14 cellular contexts compared by ENCODE assay signal in the genomic region with DNA sequence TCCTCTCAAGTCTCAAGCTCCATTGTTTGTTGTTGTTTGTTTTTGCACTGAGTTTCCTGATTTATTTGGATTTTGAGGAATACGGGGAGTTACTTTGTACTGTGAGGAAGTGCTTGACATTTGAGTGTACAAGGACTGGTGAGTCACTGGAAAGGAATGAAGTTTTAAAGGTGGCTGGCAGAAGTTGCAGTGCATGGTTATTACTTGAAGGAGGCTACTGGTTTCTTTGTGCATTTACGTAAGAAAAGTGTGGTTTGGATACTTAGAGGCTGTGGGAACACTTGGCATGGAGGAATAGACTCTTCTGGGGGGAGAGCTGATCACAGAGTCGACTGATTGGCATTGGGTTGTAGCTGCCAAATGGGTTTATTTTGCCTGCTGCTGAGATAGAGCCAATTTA.
DNase-seq lines count a peak whose midpoint lies in the region; ATAC-seq, FAIRE-seq and TF ChIP-seq lines count a peak whose summit lies in the region.
"Had no signal": no experiment of that assay in that cellular context is flagged by ENCODE, and none has a peak within 500 bp of the region (broad histone marks: within the 10 kb centered on the region; RNA-seq: fewer than 3 reads in every experiment).

No MANE protein-coding gene starts in this region.

- no peak for TF ChIP-seq CTCF in A549 (IDR thresholded peaks at IDR 0.05)
- no peak for TF ChIP-seq CTCF in astrocyte (IDR thresholded peaks at IDR 0.05; ENCODE audit: insufficient read depth, low read depth, low read length)
- TF ChIP-seq CTCF in esophagus muscularis mucosa (IDR thresholded peaks at IDR 0.05): no peak

- H3K27ac ChIP-seq in A549 (no peak overlapping the region), astrocyte (ENCODE audit: low read depth, low read length) (no peak overlapping the region), small intestine (ENCODE audit: low read depth in 1 of 2, low read length in 1 of 2) (no peak overlapping the region), esophagus muscularis mucosa (replicated peaks in 1 of 4) (no peak overlapping the region)
- H3K27ac ChIP-seq: psoas muscle, vagina had no signal

- 2% methylated on average over 3 of the region's 3 CpGs for WGBS in A549 (ENCODE audit: missing lambda C conversion rate)
- 33 to 59% (median 50%) methylated on average over 3 of the region's 3 CpGs for WGBS in small intestine, 3 donors
- 63% methylated on average over 3 of the region's 3 CpGs for WGBS in esophagus muscularis mucosa

- CTCF ChIA-PET in A549 (lab: Yijun Ruan, JAX): no interaction called here

- peak overlapping the region; percentile 80 for H3K27ac Mint-ChIP-seq in astrocyte (ENCODE audit: unreplicated experiment)
- H3K27ac Mint-ChIP-seq: activated T-helper 2 cell treated with anti-CD3 and anti-CD28 coated beads, Interferon-gamma antibody, Interleukin-2, Interleukin-4, amounts not matched to agents 10 μg/mL and 5 μg/mL and 100 μg/mL, durations not matched to agents 14 hours and 24 hours and 36 hours; T-helper 1 cell treated with Interleukin-12 subunit alpha and Interleukin-12 subunit beta and Interleukin-4 antibody, amounts not matched to agents 30 μg/mL and 1 μg/mL, for 36 hours had no signal

- POLR2A ChIA-PET in A549 (lab: Yijun Ruan, JAX): no interaction called here

- in situ Hi-C loops in G401 (cut with HindIII; ENCODE audit: low sequenced_read_pairs): no loop called here

- no peak overlapping the region for H2AFZ ChIP-seq in astrocyte (ENCODE audit: low read depth, low read length)

- DNase-seq in A549 (ENCODE audit: low read depth in 1 of 2, low spot score in 1 of 2) (peak; percentile 6 to 54), HTR-8/SVneo (ENCODE audit: insufficient read length, low spot score) (peak; percentile 70), astrocyte (ENCODE audit: low read depth) (peak; percentile 78), kidney glomerular epithelial cell (lab: John Stamatoyannopoulos, UW) (peak; percentile 12), small intestine (no peak), G401 (ENCODE audit: low spot score) (no peak), esophagus muscularis mucosa (ENCODE audit: extremely low spot score) (no peak)
- DNase-seq: activated CD4-positive, alpha-beta T cell treated with anti-CD3 and anti-CD28 coated beads, Interleukin-2, amount 50 U/mL, for 1 hour; psoas muscle; stimulated activated CD4-positive, alpha-beta T cell treated with anti-CD3 and anti-CD28 coated beads, Interleukin-2, amount 100 ng/mL, for 24 hours had no signal

- peaks cover 4% of the 10 kb centered on the region for H3K9me3 Mint-ChIP-seq in astrocyte (ENCODE audit: unreplicated experiment)

- peak overlapping the region; percentile 57 for H3K4me2 ChIP-seq in A549
- peak overlapping the region; percentile 46 for H3K4me2 ChIP-seq in astrocyte (ENCODE audit: low read length)

- TF ChIP-seq EP300 in A549 (IDR thresholded peaks at IDR 0.05) (no peak), esophagus muscularis mucosa (IDR thresholded peaks at IDR 0.05) (no peak)

- ATAC-seq in A549: peak; percentile 56 to 83; a peak in 4 of 6 replicates
- ATAC-seq in HG03045 (IDR thresholded peaks at IDR 0.05; ENCODE audit: unreplicated experiment): no peak
- ATAC-seq: psoas muscle had no signal

- H3K9me3 ChIP-seq in A549: no peaks in the 10 kb centered on the region
- H3K9me3 ChIP-seq in astrocyte (ENCODE audit: insufficient read depth, low read depth, low read length): no peaks in the 10 kb centered on the region
- no peaks in the 10 kb centered on the region for H3K9me3 ChIP-seq in small intestine (ENCODE audit: control insufficient read depth, low read depth)
- peaks cover 0 to 19% (median 8%) of the 10 kb centered on the region in 4 donors for H3K9me3 ChIP-seq in esophagus muscularis mucosa
- H3K9me3 ChIP-seq: psoas muscle, vagina had no signal

- intact Hi-C loops in esophagus muscularis mucosa (cut with DNase I): no loop called here

- H3K4me1 ChIP-seq in A549: peaks cover 12% of the 10 kb centered on the region; the same call in 2 of the 3 replicates
- H3K4me1 ChIP-seq in astrocyte (ENCODE audit: insufficient read depth, low read length): no peaks in the 10 kb centered on the region
- no peaks in the 10 kb centered on the region for H3K4me1 ChIP-seq in small intestine (ENCODE audit: control insufficient read depth in 2 of 2, insufficient read depth in 1 of 2, low read depth in 1 of 2, low read length in 1 of 2)
- H3K4me1 ChIP-seq in esophagus muscularis mucosa: no peaks in the 10 kb centered on the region
- H3K4me1 ChIP-seq: psoas muscle, vagina had no signal

- FAIRE-seq in A549 (lab: Jason Lieb, UNC): no peak
- peak; percentile 44 for FAIRE-seq in HTR-8/SVneo (lab: Jason Lieb, UNC)
- no peak for FAIRE-seq in astrocyte (lab: Jason Lieb, UNC)
- FAIRE-seq in small intestine (lab: Jason Lieb, UNC): no peak

- no peak overlapping the region for H3K4me3 Mint-ChIP-seq in astrocyte (ENCODE audit: unreplicated experiment)
- H3K4me3 Mint-ChIP-seq: T-helper 1 cell treated with Interleukin-12 subunit alpha and Interleukin-12 subunit beta and Interleukin-4 antibody, amounts not matched to agents 30 μg/mL and 1 μg/mL, for 36 hours had no signal

- no peaks in the 10 kb centered on the region for H3K36me3 Mint-ChIP-seq in astrocyte (ENCODE audit: low read depth, unreplicated experiment)

- H3K36me3 ChIP-seq in astrocyte (ENCODE audit: insufficient read depth, low read length) (no peaks in the 10 kb centered on the region), small intestine (ENCODE audit: control insufficient read depth in 2 of 2, insufficient read depth in 2 of 2, low read length in 2 of 2) (no peaks in the 10 kb centered on the region), esophagus muscularis mucosa (no peaks in the 10 kb centered on the region)
- H3K36me3 ChIP-seq: vagina had no signal

- H3K27me3 Mint-ChIP-seq in astrocyte (ENCODE audit: low read depth, unreplicated experiment): no peaks in the 10 kb centered on the region

- peaks cover 12% of the 10 kb centered on the region for H3K4me1 Mint-ChIP-seq in astrocyte (ENCODE audit: low read depth, unreplicated experiment)

- H3K9ac ChIP-seq in astrocyte (ENCODE audit: low read length): no peak overlapping the region

- H3K4me3 ChIP-seq in A549: no peak overlapping the region
- H3K4me3 ChIP-seq in astrocyte (ENCODE audit: insufficient read depth, low read depth, low read length): no peak overlapping the region
- H3K4me3 ChIP-seq in small intestine (ENCODE audit: low read depth in 1 of 2, low read length in 2 of 2): no peak overlapping the region
- no peak overlapping the region for H3K4me3 ChIP-seq in esophagus muscularis mucosa
- H3K4me3 ChIP-seq: psoas muscle, vagina had no signal

- TF ChIP-seq RAD21 in A549 (conservative IDR thresholded peaks at IDR 0.05 in 1 of 2, IDR thresholded peaks at IDR 0.05 in 1 of 2): no peak

- TF ChIP-seq POLR2A in A549 (IDR thresholded peaks at IDR 0.05; ENCODE audit: low read length): no peak
- no peak for TF ChIP-seq POLR2A in esophagus muscularis mucosa (IDR thresholded peaks at IDR 0.05; ENCODE audit: low read depth)

- H3K27me3 ChIP-seq in astrocyte (ENCODE audit: insufficient read depth, low read length) (no peaks in the 10 kb centered on the region), small intestine (ENCODE audit: control insufficient read depth in 2 of 2, insufficient read depth in 2 of 2, low read length in 2 of 2) (no peaks in the 10 kb centered on the region), esophagus muscularis mucosa (no peaks in the 10 kb centered on the region)
- H3K27me3 ChIP-seq: vagina had no signal

- H4K20me1 ChIP-seq in astrocyte (ENCODE audit: insufficient read depth, low read length): no peaks in the 10 kb centered on the region

- H3K79me2 ChIP-seq in astrocyte (ENCODE audit: insufficient read depth, low read length): no peaks in the 10 kb centered on the region

TF ChIP-seq in A549, 52 proteins besides CTCF, POLR2A, EP300 and RAD21:
- TF ChIP-seq FOSL2 (IDR thresholded peaks at IDR 0.05): no peak
- TF ChIP-seq FOSL2 (CRISPR knock-in tag; IDR thresholded peaks at IDR 0.05): peak; percentile 55; the same call in 1 of the 2 replicates
- no peak for TF ChIP-seq MAFK (IDR thresholded peaks at IDR 0.05; ENCODE audit: partially characterized antibody)

Comparison
In these comparisons a context has a peak if more than half of its experiments do, and no peak if none do; other contexts are left out.
1. DNase-seq: peak in A549 (2 of 2), HTR-8/SVneo (single experiment), astrocyte (single experiment) and kidney glomerular epithelial cell (single experiment); none in small intestine (single experiment), G401 (single experiment) and esophagus muscularis mucosa (single experiment).